Comparison of ENCODE assay signal across 1 cellular context in the genomic region with DNA sequence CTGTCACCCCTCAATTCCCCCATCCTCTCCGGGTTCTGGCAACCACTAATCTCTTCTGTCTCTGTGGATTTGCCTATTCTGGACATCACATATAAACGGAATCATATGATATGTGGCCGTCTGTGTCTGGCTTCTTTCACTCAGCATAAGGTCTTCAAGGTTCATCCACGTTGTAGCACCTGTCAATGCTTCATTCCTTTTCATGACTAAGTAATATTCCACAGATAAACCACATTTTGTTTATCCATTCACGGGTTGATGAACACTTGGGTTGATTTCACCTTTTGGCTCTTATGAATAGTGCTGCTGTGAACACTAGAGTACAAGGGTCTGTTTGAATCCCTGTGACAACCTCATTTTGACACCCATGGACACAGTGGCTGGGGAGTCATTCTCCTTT.
TF ChIP-seq lines count a peak whose summit lies in the region.

No MANE protein-coding gene starts in this region.

TF ChIP-seq in K562, 482 proteins besides CTCF, POLR2A, EP300 and RAD21 (continued from another document):
- TF ChIP-seq, protein P1, sequence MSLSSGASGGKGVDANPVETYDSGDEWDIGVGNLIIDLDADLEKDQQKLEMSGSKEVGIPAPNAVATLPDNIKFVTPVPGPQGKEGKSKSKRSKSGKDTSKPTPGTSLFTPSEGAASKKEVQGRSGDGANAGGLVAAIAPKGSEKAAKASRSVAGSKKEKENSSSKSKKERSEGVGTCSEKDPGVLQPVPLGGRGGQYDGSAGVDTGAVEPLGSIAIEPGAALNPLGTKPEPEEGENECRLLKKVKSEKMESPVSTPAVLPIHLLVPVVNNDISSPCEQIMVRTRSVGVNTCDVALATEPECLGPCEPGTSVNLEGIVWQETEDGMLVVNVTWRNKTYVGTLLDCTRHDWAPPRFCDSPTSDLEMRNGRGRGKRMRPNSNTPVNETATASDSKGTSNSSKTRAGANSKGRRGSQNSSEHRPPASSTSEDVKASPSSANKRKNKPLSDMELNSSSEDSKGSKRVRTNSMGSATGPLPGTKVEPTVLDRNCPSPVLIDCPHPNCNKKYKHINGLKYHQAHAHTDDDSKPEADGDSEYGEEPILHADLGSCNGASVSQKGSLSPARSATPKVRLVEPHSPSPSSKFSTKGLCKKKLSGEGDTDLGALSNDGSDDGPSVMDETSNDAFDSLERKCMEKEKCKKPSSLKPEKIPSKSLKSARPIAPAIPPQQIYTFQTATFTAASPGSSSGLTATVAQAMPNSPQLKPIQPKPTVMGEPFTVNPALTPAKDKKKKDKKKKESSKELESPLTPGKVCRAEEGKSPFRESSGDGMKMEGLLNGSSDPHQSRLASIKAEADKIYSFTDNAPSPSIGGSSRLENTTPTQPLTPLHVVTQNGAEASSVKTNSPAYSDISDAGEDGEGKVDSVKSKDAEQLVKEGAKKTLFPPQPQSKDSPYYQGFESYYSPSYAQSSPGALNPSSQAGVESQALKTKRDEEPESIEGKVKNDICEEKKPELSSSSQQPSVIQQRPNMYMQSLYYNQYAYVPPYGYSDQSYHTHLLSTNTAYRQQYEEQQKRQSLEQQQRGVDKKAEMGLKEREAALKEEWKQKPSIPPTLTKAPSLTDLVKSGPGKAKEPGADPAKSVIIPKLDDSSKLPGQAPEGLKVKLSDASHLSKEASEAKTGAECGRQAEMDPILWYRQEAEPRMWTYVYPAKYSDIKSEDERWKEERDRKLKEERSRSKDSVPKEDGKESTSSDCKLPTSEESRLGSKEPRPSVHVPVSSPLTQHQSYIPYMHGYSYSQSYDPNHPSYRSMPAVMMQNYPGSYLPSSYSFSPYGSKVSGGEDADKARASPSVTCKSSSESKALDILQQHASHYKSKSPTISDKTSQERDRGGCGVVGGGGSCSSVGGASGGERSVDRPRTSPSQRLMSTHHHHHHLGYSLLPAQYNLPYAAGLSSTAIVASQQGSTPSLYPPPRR (CRISPR knock-in tag; IDR thresholded peaks at IDR 0.05; ENCODE audit: borderline replicate concordance): no peak
- TF ChIP-seq BCOR (IDR thresholded peaks at IDR 0.05) (0 out of 2 replicates have a peak, but pooled peaks have one; percentile 42), CREB5 (CRISPR knock-in tag; IDR thresholded peaks at IDR 0.05) (no peak), KAT8 (IDR thresholded peaks at IDR 0.05; ENCODE audit: low read depth) (no peak), RBM25 (IDR thresholded peaks at IDR 0.05; ENCODE audit: low read depth, low read length, severe bottlenecking) (peak; percentile 45)
